Comparison of ENCODE assay signal across 8 cellular contexts in genomic region chr17:34361478-34362061, GRCh38. TPM values are rescaled to one million over a fixed set of nuclear protein-coding genes. Genes with fewer than 3 reads are reported as not detected.
DNase-seq lines count a peak whose midpoint lies in the region; ATAC-seq and TF ChIP-seq lines count a peak whose summit lies in the region.

No MANE protein-coding gene starts in this region.

- H2AFZ ChIP-seq in SK-N-SH (ENCODE audit: low read depth): no peak overlapping the region

- TF ChIP-seq CTCF in SK-N-SH (IDR thresholded peaks at IDR 0.05) (peak; percentile 100), heart left ventricle (IDR thresholded peaks at IDR 0.05) (peak; percentile 99 to 100 (median 100)), prostate gland (IDR thresholded peaks at IDR 0.05) (peak; percentile 92 to 100 (median 98))

- H3K9me3 Mint-ChIP-seq in CD4-positive, alpha-beta memory T cell: no peaks in the 10 kb centered on the region

- no peaks in the 10 kb centered on the region for H3K9me3 ChIP-seq in CD4-positive, alpha-beta memory T cell (ENCODE audit: control insufficient read depth in 1 of 2, low read length in 2 of 2)
- no peaks in the 10 kb centered on the region for H3K9me3 ChIP-seq in SK-N-SH
- no peaks in the 10 kb centered on the region for H3K9me3 ChIP-seq in adipocyte (ENCODE audit: control insufficient read depth, low read length)
- no peaks in the 10 kb centered on the region for H3K9me3 ChIP-seq in heart left ventricle
- no peaks in the 10 kb centered on the region for H3K9me3 ChIP-seq in prostate gland

- peaks cover 5 to 13% of the 10 kb centered on the region in 2 donors for H3K27me3 Mint-ChIP-seq in CD4-positive, alpha-beta memory T cell

- peaks cover 5% of the 10 kb centered on the region for H3K27me3 ChIP-seq in CD4-positive, alpha-beta memory T cell (ENCODE audit: insufficient read depth, low read length)
- H3K27me3 ChIP-seq in SK-N-SH (ENCODE audit: insufficient read depth) (no peaks in the 10 kb centered on the region; the same call in 1 of the 2 replicates), adipocyte (replicated peaks; ENCODE audit: control insufficient read depth, insufficient read depth, low read length) (peaks cover 41% of the 10 kb centered on the region), heart left ventricle (peaks cover 0 to 13% (median 0%) of the 10 kb centered on the region in 9 donors), prostate gland (replicated peaks; ENCODE audit: insufficient read depth) (peaks cover 4% of the 10 kb centered on the region)

- no peak for TF ChIP-seq EP300 in SK-N-SH (IDR thresholded peaks at IDR 0.05; ENCODE audit: borderline replicate concordance in 1 of 2, low read depth in 1 of 2, low read length in 1 of 2)

- no peak overlapping the region for H3K27ac ChIP-seq in CD4-positive, alpha-beta memory T cell (ENCODE audit: low read depth, low read length)
- H3K27ac ChIP-seq in SK-N-SH (ENCODE audit: low read depth in 2 of 2, low read length in 1 of 2) (no peak overlapping the region), heart left ventricle (no peak overlapping the region), prostate gland (no peak overlapping the region)

- H4K20me1 ChIP-seq in SK-N-SH (ENCODE audit: insufficient read depth): no peaks in the 10 kb centered on the region

- no peaks in the 10 kb centered on the region for H3K36me3 ChIP-seq in CD4-positive, alpha-beta memory T cell (ENCODE audit: insufficient read depth, low read length)
- no peaks in the 10 kb centered on the region for H3K36me3 ChIP-seq in SK-N-SH (replicated peaks in 1 of 2; ENCODE audit: control insufficient read depth in 1 of 2, insufficient read depth in 2 of 2, low read length in 1 of 2)
- no peaks in the 10 kb centered on the region for H3K36me3 ChIP-seq in adipocyte (ENCODE audit: control insufficient read depth, insufficient read depth, low read length, severe bottlenecking)
- no peaks in the 10 kb centered on the region for H3K36me3 ChIP-seq in heart left ventricle
- H3K36me3 ChIP-seq in prostate gland: no peaks in the 10 kb centered on the region

- no peak overlapping the region for H3K9ac ChIP-seq in SK-N-SH
- no peak overlapping the region for H3K9ac ChIP-seq in adipocyte (ENCODE audit: low read length)

- no peak overlapping the region for H3K4me2 ChIP-seq in SK-N-SH

- intact Hi-C loops in CD4-positive, alpha-beta memory T cell (cut with micrococcal nuclease): no loop called here
- intact Hi-C loops in heart left ventricle (cut with DNase I): loop anchor here (1.0 to 10.0 kb wide), 9 partner anchors 54 to 587 kb away; partner anchors contain the start of gene CCL2 (in 1 of the 10)
- intact Hi-C loops in prostate gland (cut with DNase I): loop anchor here (1.0 kb wide), 1 partner anchor 162 kb away; no protein-coding TSS in a partner anchor

- H3K9me2 ChIP-seq in SK-N-SH: no peaks in the 10 kb centered on the region

- no peaks in the 10 kb centered on the region for H3F3A ChIP-seq in SK-N-SH (replicated peaks; ENCODE audit: insufficient read depth)

- no peak overlapping the region for H3K4me3 Mint-ChIP-seq in CD4-positive, alpha-beta memory T cell

- H3K79me2 ChIP-seq in SK-N-SH (ENCODE audit: insufficient read depth): no peaks in the 10 kb centered on the region

- TF ChIP-seq POLR2A in heart left ventricle (IDR thresholded peaks at IDR 0.05) (no peak), prostate gland (IDR thresholded peaks at IDR 0.05) (no peak)

- POLR2A ChIA-PET in CD4-positive, alpha-beta memory T cell (lab: Charles Lee; ENCODE audit: partially characterized antibody): no interaction called here
- POLR2A ChIA-PET in SK-N-SH (lab: Yijun Ruan, JAX): no interaction called here

- H3K27ac Mint-ChIP-seq in CD4-positive, alpha-beta memory T cell: no peak overlapping the region

- TF ChIP-seq RAD21 in SK-N-SH (IDR thresholded peaks at IDR 0.05; ENCODE audit: low read length): peak; percentile 100

- ATAC-seq in GM21576 (IDR thresholded peaks at IDR 0.05; ENCODE audit: unreplicated experiment) (peak; percentile 59), heart left ventricle (peak; percentile 74 to 97 (median 92)), HG03442 (IDR thresholded peaks at IDR 0.05; ENCODE audit: unreplicated experiment) (no peak)

- H3K4me3 ChIP-seq in CD4-positive, alpha-beta memory T cell (ENCODE audit: low read length in 2 of 2): no peak overlapping the region
- H3K4me3 ChIP-seq in SK-N-SH (ENCODE audit: low read depth in 2 of 2, low read length in 1 of 2): no peak overlapping the region; a peak in 1 of 4 replicates
- H3K4me3 ChIP-seq in adipocyte (ENCODE audit: low read length): no peak overlapping the region
- no peak overlapping the region for H3K4me3 ChIP-seq in heart left ventricle
- H3K4me3 ChIP-seq in prostate gland: no peak overlapping the region

- peaks cover 5 to 11% (median 6%) of the 10 kb centered on the region in 4 donors for H3K4me1 Mint-ChIP-seq in CD4-positive, alpha-beta memory T cell

- WGBS in SK-N-SH (ENCODE audit: low lambda C conversion rate): 5% methylated on average over 8 of the region's 8 CpGs
- 17 to 20% (median 19%) methylated on average over 7 to 8 of the region's 8 CpGs for WGBS in heart left ventricle, 4 donors
- WGBS in prostate gland: 8% methylated on average over 8 of the region's 8 CpGs

- CTCF ChIA-PET in CD4-positive, alpha-beta memory T cell (lab: Charles Lee; ENCODE audit: partially characterized antibody): interaction anchor here (0.7 to 3.9 kb wide), 16 partner anchors 9 to 611 kb away, joined by 3 to 40 read pairs (median 3); no protein-coding TSS in a partner anchor
- CTCF ChIA-PET in SK-N-SH (lab: Yijun Ruan, JAX): interaction anchor here (0.5 to 6.3 kb wide), 114 partner anchors 9 to 1531 kb away, joined by 3 to 350 read pairs (median 5); partner anchors contain the start of genes CCL11, CCL7 and CCL8

- H3K36me3 Mint-ChIP-seq in CD4-positive, alpha-beta memory T cell: no peaks in the 10 kb centered on the region

- H3K4me1 ChIP-seq in CD4-positive, alpha-beta memory T cell (ENCODE audit: insufficient read depth, low read length): no peaks in the 10 kb centered on the region
- H3K4me1 ChIP-seq in SK-N-SH (ENCODE audit: control insufficient read depth in 1 of 2, insufficient read depth in 2 of 2, low read depth in 1 of 2, low read length in 1 of 2): no peaks in the 10 kb centered on the region
- no peaks in the 10 kb centered on the region for H3K4me1 ChIP-seq in adipocyte (ENCODE audit: control insufficient read depth, insufficient read depth, low read length)
- peaks cover 0 to 12% (median 3%) of the 10 kb centered on the region in 12 donors for H3K4me1 ChIP-seq in heart left ventricle
- no peaks in the 10 kb centered on the region for H3K4me1 ChIP-seq in prostate gland (replicated peaks)

- peak in 4 of 5 donors; percentile 31 to 42 (median 31) for DNase-seq in CD4-positive, alpha-beta memory T cell
- DNase-seq in NCI-H1092 treated with DMSO at 0.1 percent for 48 hours (lab: John Stamatoyannopoulos, UW): peak; percentile 86
- peak; percentile 82 for DNase-seq in SK-N-SH
- DNase-seq in adipocyte (ENCODE audit: low read depth): peak; percentile 95
- peak; percentile 85 to 92 (median 87) for DNase-seq in heart left ventricle
- DNase-seq in prostate gland (ENCODE audit: low spot score): peak; percentile 90

TF ChIP-seq in SK-N-SH, 30 proteins besides CTCF, POLR2A, EP300 and RAD21:
- TF ChIP-seq SMC3 (IDR thresholded peaks at IDR 0.05; ENCODE audit: low read depth, low read length) (peak; percentile 100), YY1 (IDR thresholded peaks at IDR 0.05; ENCODE audit: low read depth) (no peak), CHD2 (IDR thresholded peaks at IDR 0.05; ENCODE audit: low read length, partially characterized antibody) (no peak), NRF1 (IDR thresholded peaks at IDR 0.05; ENCODE audit: low read depth, low read length) (no peak), JUND (IDR thresholded peaks at IDR 0.05) (no peak), FOSL2 (IDR thresholded peaks at IDR 0.05; ENCODE audit: borderline replicate concordance, low read depth) (no peak), EZH2phosphoT487 (IDR thresholded peaks at IDR 0.05; ENCODE audit: borderline replicate concordance, low read depth) (no peak), TAF1 (IDR thresholded peaks at IDR 0.05; ENCODE audit: borderline replicate concordance, low read depth, low read length) (no peak), RFX5 (IDR thresholded peaks at IDR 0.05; ENCODE audit: low read length) (no peak), POLR2AphosphoS5 (IDR thresholded peaks at IDR 0.05; ENCODE audit: low read depth, low read length) (no peak), RCOR1 (IDR thresholded peaks at IDR 0.05; ENCODE audit: low read length) (0 out of 2 replicates have a peak, but pooled peaks have one; percentile 7)

RNA-seq across cellular contexts. Expression of gene CCL1, which starts 1.5 kb away (rescaled TPM):
- not detected for total RNA-seq in CD4-positive, alpha-beta memory T cell
- polyA plus RNA-seq in CD4-positive, alpha-beta memory T cell: not detected
- not detected in 2 replicates for polyA plus RNA-seq in SK-N-SH (2012; rRNA removed)
- not detected in 2 replicates for polyA plus RNA-seq in SK-N-SH (2012; cell fraction: cytosol; rRNA removed)
- not detected in 2 replicates for polyA plus RNA-seq in SK-N-SH (2012; cell fraction: nucleus; rRNA removed)
- total RNA-seq in heart left ventricle: not detected
- polyA plus RNA-seq in heart left ventricle: not detected
- not detected for total RNA-seq in prostate gland

RNA-seq across cellular contexts. Expression of gene CCL13, which starts 5.3 kb away (rescaled TPM):
- not detected for total RNA-seq in CD4-positive, alpha-beta memory T cell
- not detected for polyA plus RNA-seq in CD4-positive, alpha-beta memory T cell
- not detected in 2 replicates for polyA plus RNA-seq in SK-N-SH (2012; rRNA removed)
- polyA plus RNA-seq in SK-N-SH (2012; cell fraction: cytosol; rRNA removed): not detected in 2 replicates
- not detected in 2 replicates for polyA plus RNA-seq in SK-N-SH (2012; cell fraction: nucleus; rRNA removed)
- total RNA-seq in heart left ventricle: 10 to 100 TPM in 1 of 9 donors, 1 to 10 TPM in 3, under 1 TPM in 3, not detected in 2; 0.29 to 98.0 (median 1.2) TPM
- 1 to 10 TPM in 1 of 2 donors, under 1 TPM in 1; 0.36 to 1.1 TPM for polyA plus RNA-seq in heart left ventricle
- total RNA-seq in prostate gland: not detected

RNA-seq across cellular contexts. Expression of gene CCL8, which starts 42.3 kb away (rescaled TPM):
- not detected for total RNA-seq in CD4-positive, alpha-beta memory T cell
- polyA plus RNA-seq in CD4-positive, alpha-beta memory T cell: not detected
- not detected in 2 replicates for polyA plus RNA-seq in SK-N-SH (2012; rRNA removed)
- polyA plus RNA-seq in SK-N-SH (2012; cell fraction: cytosol; rRNA removed): not detected in 2 replicates
- polyA plus RNA-seq in SK-N-SH (2012; cell fraction: nucleus; rRNA removed): not detected in 2 replicates
- total RNA-seq in heart left ventricle: 10 to 100 TPM in 1 of 9 donors, 1 to 10 TPM in 2, under 1 TPM in 2, not detected in 4; 0.81 to 44.3 (median 3.1) TPM
- polyA plus RNA-seq in heart left ventricle: under 1 TPM in 1 of 2 donors, not detected in 1; 0.15 TPM
- not detected for total RNA-seq in prostate gland

Comparison
In these comparisons a context has a peak if more than half of its experiments do, and no peak if none do; other contexts are left out.
1. DNase-seq: peak in every context shown above with its lines; median percentile 95 in adipocyte; 90 in prostate gland; 87 in heart left ventricle; 86 in NCI-H1092 treated with DMSO at 0.1 percent for 48 hours; 82 in SK-N-SH; 31 in CD4-positive, alpha-beta memory T cell.